In genomic region chr3:184491867-184492615, GRCh38 we compare ENCODE assay signal across 12 cellular contexts.
DNase-seq lines count a peak whose midpoint lies in the region; ATAC-seq and TF ChIP-seq lines count a peak whose summit lies in the region.
"Had no signal": no experiment of that assay in that cellular context is flagged by ENCODE, and none has a peak within 500 bp of the region (broad histone marks: within the 10 kb centered on the region; RNA-seq: fewer than 3 reads in every experiment).

No MANE protein-coding gene starts in this region.

- peaks cover 41% of the 10 kb centered on the region for H3K27me3 Mint-ChIP-seq in HFFc6 (ENCODE audit: insufficient read depth)

- H3K36me3 Mint-ChIP-seq in HFFc6 (ENCODE audit: low read depth) = no peaks in the 10 kb centered on the region

- no peak for TF ChIP-seq POLR2A in heart left ventricle (IDR thresholded peaks at IDR 0.05)

- H3K9me3 ChIP-seq in RWPE2 (ENCODE audit: severe bottlenecking) = no peaks in the 10 kb centered on the region
- no peaks in the 10 kb centered on the region for H3K9me3 ChIP-seq in heart left ventricle
- no peaks in the 10 kb centered on the region for H3K9me3 ChIP-seq in psoas muscle

- no peaks in the 10 kb centered on the region for H3K4me1 Mint-ChIP-seq in HFFc6 (ENCODE audit: low read depth)

- H3K4me3 ChIP-seq in RWPE2 (ENCODE audit: severe bottlenecking) (peak overlapping the region; percentile 5), heart left ventricle (peak overlapping the region in 1 of 12 donors; percentile 5), psoas muscle (no peak overlapping the region)

- peaks cover 61% of the 10 kb centered on the region for H3K27me3 ChIP-seq in RWPE2 (ENCODE audit: insufficient read depth, poor library complexity, severe bottlenecking)
- peaks cover 0 to 75% (median 41%) of the 10 kb centered on the region in 9 donors for H3K27me3 ChIP-seq in heart left ventricle
- H3K27me3 ChIP-seq in psoas muscle (ENCODE audit: insufficient read depth in 3 of 3, low read length in 2 of 3) = peaks cover 0 to 60% (median 8%) of the 10 kb centered on the region in 3 donors

- H3K27ac Mint-ChIP-seq in HFFc6 = no peak overlapping the region

- 21 to 28% (median 24%) methylated on average over 34 of the region's 34 CpGs for WGBS in heart left ventricle, 4 donors
- WGBS in psoas muscle, 3 donors = 19 to 23% (median 23%) methylated on average over 34 of the region's 34 CpGs

- no peaks in the 10 kb centered on the region for H3K9me3 Mint-ChIP-seq in HFFc6

- no peak for TF ChIP-seq CTCF in HFFc6 (IDR thresholded peaks at IDR 0.05)
- TF ChIP-seq CTCF in RWPE2 (IDR thresholded peaks at IDR 0.05; ENCODE audit: poor library complexity, severe bottlenecking) = no peak
- no peak for TF ChIP-seq CTCF in heart left ventricle (IDR thresholded peaks at IDR 0.05)
- no peak for TF ChIP-seq CTCF in psoas muscle (IDR thresholded peaks at IDR 0.05)

- H3K4me1 ChIP-seq in RWPE2 (ENCODE audit: insufficient read depth, poor library complexity, severe bottlenecking) (no peaks in the 10 kb centered on the region), heart left ventricle (peaks cover 0 to 17% (median 0%) of the 10 kb centered on the region in 12 donors), psoas muscle (no peaks in the 10 kb centered on the region)

- intact Hi-C loops in heart left ventricle (cut with DNase I) = no loop called here
- intact Hi-C loops in psoas muscle (cut with DNase I) = loop anchor here in 1 of 2 donors (5.0 kb wide), 1 partner anchor 70 kb away; no protein-coding TSS in a partner anchor

- H3K27ac ChIP-seq in RWPE2 (ENCODE audit: poor library complexity, severe bottlenecking) = no peak overlapping the region
- no peak overlapping the region for H3K27ac ChIP-seq in heart left ventricle
- H3K27ac ChIP-seq in psoas muscle = no peak overlapping the region
- H3K27ac ChIP-seq: RWPE1 had no signal

- H3K4me3 Mint-ChIP-seq in HFFc6 = peak overlapping the region; percentile 40

- H3K36me3 ChIP-seq in RWPE2 (ENCODE audit: low read depth) (no peaks in the 10 kb centered on the region), heart left ventricle (no peaks in the 10 kb centered on the region), psoas muscle (ENCODE audit: insufficient read depth in 1 of 2, low read depth in 1 of 2) (no peaks in the 10 kb centered on the region)

- DNase-seq in HFFc6 (no peak), RWPE2 (ENCODE audit: low spot score) (no peak), heart left ventricle (peak; percentile 37 to 70 (median 58)), psoas muscle (peak; percentile 56 to 67), NCI-H1417 (lab: John Stamatoyannopoulos, UW) (no peak), NCI-H446 treated with DMSO at 0.1 percent for 48 hours (lab: John Stamatoyannopoulos, UW) (no peak), NCI-H82 (lab: John Stamatoyannopoulos, UW) (no peak)
- DNase-seq: activated CD8-positive, alpha-beta memory T cell treated with anti-CD3 and anti-CD28 coated beads, Interleukin-2, amount 50 U/mL, for 48 hours; islet precursor cell; NCI-H1417 treated with DMSO at 0.1 percent for 48 hours had no signal

- ATAC-seq in RWPE2 (ENCODE audit: low read depth) = 0 out of 3 replicates have a peak, but pooled peaks have one; percentile 41
- ATAC-seq in heart left ventricle = peak in 3 of 4 donors; percentile 64 to 76 (median 73)
- no peak for ATAC-seq in psoas muscle
- ATAC-seq in HG03442 (IDR thresholded peaks at IDR 0.05; ENCODE audit: unreplicated experiment) = no peak

Comparison
In these comparisons a context has a peak if more than half of its experiments do, and no peak if none do; other contexts are left out.
1. DNase-seq: peak in heart left ventricle (5 of 5) and psoas muscle (2 of 2); none in HFFc6 (single experiment), RWPE2 (single experiment), NCI-H1417 (0 of 3), NCI-H446 treated with DMSO at 0.1 percent for 48 hours (single experiment) and NCI-H82 (single experiment).
2. ATAC-seq: peak in RWPE2 (single experiment) and heart left ventricle (3 of 4); none in psoas muscle (0 of 4) and HG03442 (single experiment).